ENCODE assay signal across 8 cellular contexts in the genomic region with DNA sequence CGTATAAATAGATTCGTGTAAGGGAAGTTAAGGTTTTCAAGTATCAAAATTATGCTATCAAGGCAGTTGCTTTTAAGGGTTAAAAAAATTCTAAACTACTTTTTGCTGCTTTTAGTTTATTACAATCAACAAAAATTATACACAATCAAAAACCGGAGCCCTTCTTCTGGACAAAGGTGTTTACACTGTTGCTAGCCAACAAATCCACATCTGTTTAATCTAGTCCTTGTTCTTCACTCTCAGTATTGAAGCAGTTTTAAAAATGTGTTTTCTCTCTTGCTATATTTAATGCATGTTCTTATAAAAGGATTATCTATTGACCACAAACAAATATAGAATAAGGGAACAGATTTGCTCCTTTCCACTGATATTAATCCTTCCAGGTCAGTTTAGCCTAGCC. TPM values are rescaled to one million over a fixed set of nuclear protein-coding genes. Genes with fewer than 3 reads are reported as not detected.
DNase-seq lines count a peak whose midpoint lies in the region; ATAC-seq and TF ChIP-seq lines count a peak whose summit lies in the region.

No MANE protein-coding gene starts in this region.

- peak overlapping the region in 1 of 2 donors; percentile 93 for H3K9ac ChIP-seq in stomach smooth muscle (ENCODE audit: low read length in 2 of 2)

- DNase-seq in NCI-H82 (lab: John Stamatoyannopoulos, UW) (peak; percentile 19), NCI-H82 treated with DMSO at 0.1 percent for 48 hours (lab: John Stamatoyannopoulos, UW; ENCODE audit: unreplicated experiment) (no peak), WERI-Rb-1 (no peak), right cardiac atrium (no peak), HUDEP-2 (lab: John Stamatoyannopoulos, UW; ENCODE audit: unreplicated experiment in 76 of 76) (no peak), retina (no peak), NCI-H2107 (lab: John Stamatoyannopoulos, UW) (no peak)

- intact Hi-C loops in right cardiac atrium (cut with DNase I), result loop anchor here in 2 of 4 donors (5.0 to 10.0 kb wide), 3 partner anchors 115 to 165 kb away; no protein-coding TSS in a partner anchor

- no peak for TF ChIP-seq CTCF in WERI-Rb-1 (IDR thresholded peaks at IDR 0.05; ENCODE audit: low read depth, low read length)

- H3K4me1 ChIP-seq in right cardiac atrium (ENCODE audit: control insufficient read depth, insufficient read depth, low read length) (peaks cover 5% of the 10 kb centered on the region), stomach smooth muscle (ENCODE audit: control insufficient read depth, insufficient read depth, low read length) (no peaks in the 10 kb centered on the region)

- H3K27ac ChIP-seq in WERI-Rb-1 (no peak overlapping the region), right cardiac atrium (ENCODE audit: low read length) (no peak overlapping the region), stomach smooth muscle (ENCODE audit: low read length) (peak overlapping the region; percentile 93)

- peaks cover 58% of the 10 kb centered on the region for H3K36me3 ChIP-seq in WERI-Rb-1
- peaks cover 0 to 8% of the 10 kb centered on the region in 2 donors for H3K36me3 ChIP-seq in stomach smooth muscle (ENCODE audit: control insufficient read depth in 2 of 2, insufficient read depth in 2 of 2, low read length in 2 of 2)

- H3K27me3 ChIP-seq in WERI-Rb-1 (ENCODE audit: insufficient read depth, low read depth, severe bottlenecking), result no peaks in the 10 kb centered on the region
- H3K27me3 ChIP-seq in right cardiac atrium (ENCODE audit: control insufficient read depth, insufficient read depth), result no peaks in the 10 kb centered on the region
- H3K27me3 ChIP-seq in stomach smooth muscle (ENCODE audit: control insufficient read depth in 1 of 2, insufficient read depth in 2 of 2, low read length in 2 of 2), result no peaks in the 10 kb centered on the region

- ATAC-seq in right cardiac atrium, result no peak

- 14% methylated on average over 3 of the region's 3 CpGs for WGBS in right cardiac atrium

- H3K4me3 ChIP-seq in WERI-Rb-1 (ENCODE audit: low read depth, low read length) (peak overlapping the region; percentile 39), right cardiac atrium (ENCODE audit: low read length) (peak overlapping the region; percentile 72), stomach smooth muscle (ENCODE audit: low read length in 2 of 2) (peak overlapping the region; percentile 80 to 89)

- H3K9me3 ChIP-seq in WERI-Rb-1 (ENCODE audit: severe bottlenecking), result peaks cover 6% of the 10 kb centered on the region
- H3K9me3 ChIP-seq in right cardiac atrium (ENCODE audit: control insufficient read depth, low read length), result no peaks in the 10 kb centered on the region
- no peaks in the 10 kb centered on the region for H3K9me3 ChIP-seq in stomach smooth muscle (ENCODE audit: control insufficient read depth in 2 of 2, low read length in 2 of 2)

RNA-seq across cellular contexts. Expression of gene FEM1C, which starts 2.5 kb away (rescaled TPM):
- 10 to 100 TPM; 19.3 to 29.5 (median 22.1) TPM for total RNA-seq in right cardiac atrium
- polyA plus RNA-seq in right cardiac atrium, result 8.4 TPM
